In the genomic region with DNA sequence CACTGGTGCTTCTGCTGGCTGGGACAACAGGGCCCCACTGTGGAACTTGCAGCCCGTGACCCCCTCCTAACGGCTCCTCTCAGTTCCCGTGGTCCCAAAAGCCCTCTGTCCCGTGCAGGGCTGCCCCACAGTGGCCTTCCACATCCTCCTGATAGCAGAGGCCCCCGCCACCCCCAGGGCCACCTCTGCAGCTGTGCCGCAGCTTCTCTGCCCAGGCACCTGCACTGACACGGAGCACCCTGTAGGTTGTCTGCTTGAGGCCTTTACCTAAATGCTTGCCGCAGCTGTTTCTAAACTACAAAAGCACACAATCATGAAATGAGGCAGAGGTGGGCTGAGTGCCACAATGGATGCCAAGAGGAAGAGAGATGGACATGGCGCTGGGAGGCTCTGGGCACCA, we compare ENCODE assay signal across 26 cellular contexts.
"Had no signal": no experiment of that assay in that cellular context is flagged by ENCODE, and none has a peak within 500 bp of the region (broad histone marks: within the 10 kb centered on the region; RNA-seq: fewer than 3 reads in every experiment).

No MANE protein-coding gene starts in this region.

- DNase-seq: activated CD4-positive, alpha-beta memory T cell treated with anti-CD3 and anti-CD28 coated beads for 36 hours; activated CD4-positive, alpha-beta T cell treated with anti-CD3 and anti-CD28 coated beads for 48 hours; activated CD4-positive, CD25-positive, alpha-beta regulatory T cell; activated effector memory CD4-positive, alpha-beta T cell treated with anti-CD3 and anti-CD28 coated beads, Interleukin-2, amount 50 U/mL, for 16 hours; activated naive CD4-positive, alpha-beta T cell treated with anti-CD3 and anti-CD28 coated beads, Interleukin-2, amount 10 ng/mL, durations not matched to agents 7 days and 5 days; anterior cingulate cortex; body of pancreas; effector memory CD4-positive, alpha-beta T cell; glutamatergic neuron; left ventricle myocardium superior; mammary epithelial cell; nucleus accumbens; stimulated activated CD4-positive, alpha-beta T cell treated with anti-CD3 and anti-CD28 coated beads, Interleukin-4, amount 100 ng/mL, for 1 hour; SW 1271; T-helper 17 cell; tibial artery had no signal

- H3K4me1 Mint-ChIP-seq: activated naive CD4-positive, alpha-beta T cell treated with anti-CD3 and anti-CD28 coated beads, Interleukin-2, amount 10 ng/mL, durations not matched to agents 7 days and 5 days had no signal

- H3K9me3 Mint-ChIP-seq: activated CD4-positive, alpha-beta memory T cell treated with anti-CD3 and anti-CD28 coated beads for 36 hours; activated naive CD4-positive, alpha-beta T cell treated with anti-CD3 and anti-CD28 coated beads, Interleukin-2, amount 10 ng/mL, durations not matched to agents 7 days and 5 days; dendritic cell treated with granulocyte-macrophage colony-stimulating factor and Interleukin-4, amounts not matched to agents 40 ng/mL and 50 ng/mL, for 4 days; mesothelial cell of epicardium; naive thymus-derived CD8-positive, alpha-beta T cell; stimulated activated naive CD8-positive, alpha-beta T cell treated with anti-CD3 and anti-CD28 coated beads, Interleukin-15, Interleukin-2, amounts not matched to agents 100 ng/mL and 50 ng/mL, for 24 hours had no signal

- H3K4me2 ChIP-seq: hepatocyte had no signal

- H3K27ac Mint-ChIP-seq: activated CD4-positive, alpha-beta memory T cell treated with anti-CD3 and anti-CD28 coated beads for 36 hours; activated naive CD4-positive, alpha-beta T cell treated with anti-CD3 and anti-CD28 coated beads, Interleukin-2, amount 10 ng/mL, durations not matched to agents 7 days and 5 days; dendritic cell treated with granulocyte-macrophage colony-stimulating factor and Interleukin-4, amounts not matched to agents 40 ng/mL and 50 ng/mL, for 4 days; mesothelial cell of epicardium; stimulated activated naive CD8-positive, alpha-beta T cell treated with anti-CD3 and anti-CD28 coated beads, Interleukin-15, Interleukin-2, amounts not matched to agents 100 ng/mL and 50 ng/mL, for 24 hours; T-helper 17 cell had no signal

- H3K4me3 ChIP-seq: body of pancreas, cardiac muscle cell, esophagus muscularis mucosa, hepatocyte, tibial artery had no signal

- H3K4me1 ChIP-seq: esophagus muscularis mucosa, parathyroid adenoma had no signal

- H3K9ac ChIP-seq: parathyroid adenoma had no signal

- H3K27me3 ChIP-seq: body of pancreas, cardiac muscle cell, hepatocyte, tibial artery had no signal

- H3K9me3 ChIP-seq: body of pancreas, esophagus muscularis mucosa, tibial artery had no signal

- H3K27ac ChIP-seq: body of pancreas, cardiac muscle cell, esophagus muscularis mucosa, hepatocyte, parathyroid adenoma, tibial artery had no signal

- H3K4me3 Mint-ChIP-seq: activated CD4-positive, alpha-beta memory T cell treated with anti-CD3 and anti-CD28 coated beads for 36 hours; activated naive CD4-positive, alpha-beta T cell treated with anti-CD3 and anti-CD28 coated beads, Interleukin-2, amount 10 ng/mL, durations not matched to agents 7 days and 5 days; dendritic cell treated with granulocyte-macrophage colony-stimulating factor and Interleukin-4, amounts not matched to agents 40 ng/mL and 50 ng/mL, for 4 days; mesothelial cell of epicardium; naive thymus-derived CD8-positive, alpha-beta T cell; stimulated activated naive CD8-positive, alpha-beta T cell treated with anti-CD3 and anti-CD28 coated beads, Interleukin-15, Interleukin-2, amounts not matched to agents 100 ng/mL and 50 ng/mL, for 24 hours; T-helper 17 cell had no signal

- H3K27me3 Mint-ChIP-seq: stimulated activated naive CD8-positive, alpha-beta T cell treated with anti-CD3 and anti-CD28 coated beads, Interleukin-15, Interleukin-2, amounts not matched to agents 100 ng/mL and 50 ng/mL, for 24 hours; T-helper 17 cell had no signal

- H2AFZ ChIP-seq: hepatocyte, parathyroid adenoma had no signal

- ATAC-seq: body of pancreas; left ventricle myocardium superior; naive thymus-derived CD8-positive, alpha-beta T cell; T-helper 17 cell had no signal

- H3K79me2 ChIP-seq: hepatocyte, parathyroid adenoma had no signal

- FAIRE-seq: endothelial cell of umbilical vein, frontal cortex had no signal
